Comparison of ENCODE assay signal across 16 cellular contexts in the genomic region with DNA sequence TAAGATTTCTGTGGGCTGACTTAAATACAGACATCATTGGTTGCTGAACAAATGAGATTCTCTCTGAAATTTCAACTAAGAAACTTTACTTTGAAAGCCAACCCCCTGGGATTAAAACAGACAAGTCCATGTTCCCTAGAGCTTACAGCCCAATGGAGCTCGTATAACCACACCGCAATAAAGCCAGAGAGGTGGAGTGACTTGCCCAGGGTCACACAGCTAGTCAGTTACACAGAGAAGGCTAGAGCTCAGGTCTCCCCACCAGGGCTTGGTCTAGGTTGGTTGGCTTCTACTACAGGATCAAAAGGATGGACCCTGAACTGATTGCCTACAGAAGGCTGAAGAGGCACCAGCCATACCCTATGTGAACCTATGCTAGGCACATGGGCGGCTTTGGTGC. TPM values are rescaled to one million over a fixed set of nuclear protein-coding genes. Genes with fewer than 3 reads are reported as not detected.
DNase-seq lines count a peak whose midpoint lies in the region; ATAC-seq, FAIRE-seq and TF ChIP-seq lines count a peak whose summit lies in the region.
"Had no signal": no experiment of that assay in that cellular context is flagged by ENCODE, and none has a peak within 500 bp of the region (broad histone marks: within the 10 kb centered on the region; RNA-seq: fewer than 3 reads in every experiment).

No MANE protein-coding gene starts in this region.

- CTCF ChIA-PET in GM12878 (lab: Yijun Ruan, JAX) = interaction anchor here (1.2 to 1.8 kb wide), 2 partner anchors 9 to 12 kb away, joined by 3 to 6 read pairs; a partner anchor contains a TSS

- peak overlapping the region; percentile 38 for H3K27ac Mint-ChIP-seq in stimulated activated memory B cell treated with anti-CD40 and anti-IgM and Interleukin-4, amounts not matched to agents 10 μg/mL and 1 μg/mL and 100 μg/mL, for 72 hours
- no peak overlapping the region for H3K27ac Mint-ChIP-seq in stimulated activated naive B cell treated with anti-CD40 and anti-IgM and Interleukin-4, amounts not matched to agents 10 μg/mL and 1 μg/mL and 100 μg/mL, for 72 hours
- H3K27ac Mint-ChIP-seq: mesothelial cell of epicardium had no signal

- in situ Hi-C loops in GM12878 (cut with MboI) = no loop called here

- FAIRE-seq in GM12878 (lab: Jason Lieb, UNC) (no peak), keratinocyte (lab: Jason Lieb, UNC) (peak; percentile 79)
- FAIRE-seq: frontal cortex had no signal

- H3K4me1 ChIP-seq in left ventricle myocardium inferior (peaks cover 54% of the 10 kb centered on the region), GM12878 (ENCODE audit: control insufficient read depth, insufficient read depth, low read length) (peaks cover 10% of the 10 kb centered on the region), keratinocyte (ENCODE audit: control insufficient read depth, extremely low read depth, insufficient read depth, low read length) (peaks cover 71% of the 10 kb centered on the region)

- H3K4me1 Mint-ChIP-seq in stimulated activated memory B cell treated with anti-CD40 and anti-IgM and Interleukin-4, amounts not matched to agents 10 μg/mL and 1 μg/mL and 100 μg/mL, for 72 hours = peaks cover 36% of the 10 kb centered on the region
- peaks cover 38 to 44% of the 10 kb centered on the region in 2 donors for H3K4me1 Mint-ChIP-seq in stimulated activated naive B cell treated with anti-CD40 and anti-IgM and Interleukin-4, amounts not matched to agents 10 μg/mL and 1 μg/mL and 100 μg/mL, for 72 hours

- DNase-seq in left ventricle myocardium inferior (no peak), Right ventricle myocardium inferior (ENCODE audit: missing footprints) (no peak), GM12878 (ENCODE audit: low read depth, low spot score) (no peak), keratinocyte (ENCODE audit: low read depth, low spot score) (no peak), DMS153 (lab: John Stamatoyannopoulos, UW) (no peak)
- DNase-seq in stimulated activated naive B cell treated with anti-CD40 and anti-IgM and Interleukin-4, amounts not matched to agents 10 μg/mL and 1 μg/mL and 100 μg/mL, for 72 hours = no peak
- DNase-seq: activated T-cell treated with anti-CD3 and anti-CD28 coated beads, Interleukin-2, amount 50 U/mL, for 1 hour; caudate nucleus; NCI-H187; NCI-H446 treated with DMSO at 0.1 percent for 48 hours had no signal

- TF ChIP-seq RAD21 in GM12878 (IDR thresholded peaks at IDR 0.05; ENCODE audit: insufficient read depth, low read depth, low read length) = no peak

- H3K79me2 ChIP-seq in GM12878 (ENCODE audit: control insufficient read depth, insufficient read depth, low read length) = no peaks in the 10 kb centered on the region
- H3K79me2 ChIP-seq in keratinocyte (ENCODE audit: control insufficient read depth, insufficient read depth, low read length) = no peaks in the 10 kb centered on the region

- no peak overlapping the region for H3K4me3 ChIP-seq in left ventricle myocardium inferior
- H3K4me3 ChIP-seq in GM12878 = no peak overlapping the region
- no peak overlapping the region for H3K4me3 ChIP-seq in keratinocyte (ENCODE audit: control insufficient read depth in 2 of 3, extremely low read depth in 1 of 3, insufficient read depth in 2 of 3, low read depth in 1 of 3, low read length in 3 of 3)
- H3K4me3 ChIP-seq: skin epidermis had no signal

- POLR2A ChIA-PET in GM12878 (lab: Charles Lee) = no interaction called here

- H2AFZ ChIP-seq in GM12878 (ENCODE audit: control insufficient read depth, low read depth, low read length) (no peak overlapping the region), keratinocyte (ENCODE audit: control insufficient read depth, low read length) (no peak overlapping the region)

- H3K27me3 ChIP-seq in left ventricle myocardium inferior (ENCODE audit: low read depth) (peaks cover 10% of the 10 kb centered on the region), GM12878 (replicated peaks in 1 of 2; ENCODE audit: control insufficient read depth in 2 of 2, insufficient read depth in 2 of 2, low read length in 1 of 2) (no peaks in the 10 kb centered on the region; a peak in 1 of 4 replicates), keratinocyte (ENCODE audit: control insufficient read depth, extremely low read depth, insufficient read depth, low read length) (no peaks in the 10 kb centered on the region)

- H3K36me3 Mint-ChIP-seq in stimulated activated memory B cell treated with anti-CD40 and anti-IgM and Interleukin-4, amounts not matched to agents 10 μg/mL and 1 μg/mL and 100 μg/mL, for 72 hours = no peaks in the 10 kb centered on the region
- H3K36me3 Mint-ChIP-seq in stimulated activated naive B cell treated with anti-CD40 and anti-IgM and Interleukin-4, amounts not matched to agents 10 μg/mL and 1 μg/mL and 100 μg/mL, for 72 hours = peaks cover 2 to 4% of the 10 kb centered on the region in 2 donors
- H3K36me3 Mint-ChIP-seq: mesothelial cell of epicardium had no signal

- H3K27ac ChIP-seq in left ventricle myocardium inferior (replicated peaks) = peak overlapping the region; percentile 76
- H3K27ac ChIP-seq in GM12878 (ENCODE audit: control insufficient read depth, insufficient read depth) = no peak overlapping the region
- peak overlapping the region; percentile 59 for H3K27ac ChIP-seq in keratinocyte (ENCODE audit: control insufficient read depth, insufficient read depth, low read length)

- 64% methylated on average over 3 of the region's 3 CpGs for WGBS in GM12878 (ENCODE audit: insufficient coverage, insufficient replicate concordance, low lambda C conversion rate, missing lambda C conversion rate)

- no peaks in the 10 kb centered on the region for H3K9me3 Mint-ChIP-seq in stimulated activated memory B cell treated with anti-CD40 and anti-IgM and Interleukin-4, amounts not matched to agents 10 μg/mL and 1 μg/mL and 100 μg/mL, for 72 hours
- H3K9me3 Mint-ChIP-seq in stimulated activated naive B cell treated with anti-CD40 and anti-IgM and Interleukin-4, amounts not matched to agents 10 μg/mL and 1 μg/mL and 100 μg/mL, for 72 hours = no peaks in the 10 kb centered on the region
- H3K9me3 Mint-ChIP-seq: mesothelial cell of epicardium had no signal

- RAD21 ChIA-PET in GM12878 (lab: Charles Lee; ENCODE audit: unreplicated experiment) = no interaction called here

- dilution Hi-C loops in keratinocyte (cut with MboI; ENCODE audit: extremely low pct_ligation_motif_present, low sequenced_read_pairs) = no loop called here

- H3K9ac ChIP-seq in GM12878 (ENCODE audit: control insufficient read depth, insufficient read depth, low read length) (no peak overlapping the region), keratinocyte (ENCODE audit: control insufficient read depth, extremely low read depth, insufficient read depth, low read length) (no peak overlapping the region)

- H3K4me2 ChIP-seq in GM12878 (ENCODE audit: control insufficient read depth, insufficient read depth) (no peak overlapping the region), keratinocyte (ENCODE audit: control insufficient read depth, extremely low read depth, insufficient read depth, low read depth, low read length) (peak overlapping the region; percentile 19)

- H3K9me1 ChIP-seq in keratinocyte (ENCODE audit: control insufficient read depth, extremely low read depth, insufficient read depth, low read length) = no peaks in the 10 kb centered on the region

- no peak for ATAC-seq in Right ventricle myocardium inferior
- ATAC-seq in GM12878 = peak; percentile 13; the same call in 2 of the 3 replicates
- ATAC-seq in stimulated activated memory B cell treated with anti-CD40 and anti-IgM and Interleukin-4, amounts not matched to agents 10 μg/mL and 1 μg/mL and 100 μg/mL, for 72 hours = no peak
- no peak for ATAC-seq in HG02970 (IDR thresholded peaks at IDR 0.05; ENCODE audit: low FRiP score, unreplicated experiment)
- no peak for ATAC-seq in stimulated activated naive B cell treated with anti-CD40 and anti-IgM and Interleukin-4, amounts not matched to agents 10 μg/mL and 1 μg/mL and 100 μg/mL, for 72 hours (replicated peaks)

- SMC1A ChIA-PET in GM12878 (lab: Charles Lee; ENCODE audit: uncharacterized antibody, unreplicated experiment) = no interaction called here

- H4K20me1 ChIP-seq in GM12878 (ENCODE audit: control insufficient read depth, insufficient read depth) (no peaks in the 10 kb centered on the region), keratinocyte (ENCODE audit: control insufficient read depth, extremely low read depth, insufficient read depth, low read length) (no peaks in the 10 kb centered on the region)

- no peak for TF ChIP-seq POLR2A in GM12878 (IDR thresholded peaks at IDR 0.05; ENCODE audit: low read depth, low read length)

- H3K36me3 ChIP-seq in left ventricle myocardium inferior (no peaks in the 10 kb centered on the region), GM12878 (ENCODE audit: control insufficient read depth in 2 of 2, insufficient read depth in 2 of 2, low read length in 1 of 2) (no peaks in the 10 kb centered on the region), keratinocyte (ENCODE audit: control insufficient read depth in 2 of 2, extremely low read depth in 1 of 2, insufficient read depth in 2 of 2, low read length in 2 of 2) (no peaks in the 10 kb centered on the region)

- TF ChIP-seq EP300 in GM12878 (IDR thresholded peaks at IDR 0.05; ENCODE audit: borderline replicate concordance in 1 of 2, control insufficient read depth in 1 of 2, low read depth in 2 of 2, low read length in 2 of 2) = no peak

- H3K27me3 Mint-ChIP-seq in stimulated activated memory B cell treated with anti-CD40 and anti-IgM and Interleukin-4, amounts not matched to agents 10 μg/mL and 1 μg/mL and 100 μg/mL, for 72 hours = peaks cover 9% of the 10 kb centered on the region
- peaks cover 8 to 14% of the 10 kb centered on the region in 2 donors for H3K27me3 Mint-ChIP-seq in stimulated activated naive B cell treated with anti-CD40 and anti-IgM and Interleukin-4, amounts not matched to agents 10 μg/mL and 1 μg/mL and 100 μg/mL, for 72 hours

- no peak overlapping the region for H3K4me3 Mint-ChIP-seq in stimulated activated memory B cell treated with anti-CD40 and anti-IgM and Interleukin-4, amounts not matched to agents 10 μg/mL and 1 μg/mL and 100 μg/mL, for 72 hours
- no peak overlapping the region for H3K4me3 Mint-ChIP-seq in stimulated activated naive B cell treated with anti-CD40 and anti-IgM and Interleukin-4, amounts not matched to agents 10 μg/mL and 1 μg/mL and 100 μg/mL, for 72 hours
- H3K4me3 Mint-ChIP-seq: activated CD4-positive, alpha-beta T cell treated with anti-CD3 and anti-CD28 coated beads, Interleukin-2, amount 10 ng/mL, durations not matched to agents 7 days and 5 days; mesothelial cell of epicardium had no signal

- TF ChIP-seq CTCF in left ventricle myocardium inferior (IDR thresholded peaks at IDR 0.05; ENCODE audit: borderline replicate concordance) (no peak), GM12878 (IDR thresholded peaks at IDR 0.05 in 2 of 3, conservative IDR thresholded peaks at IDR 0.05 in 1 of 3; ENCODE audit: control insufficient read depth in 2 of 3, extremely low read depth in 1 of 3, insufficient read depth in 1 of 3, low read depth in 3 of 3, low read length in 3 of 3) (no peak), keratinocyte (optimal IDR thresholded peaks at IDR 0.05 in 1 of 3, IDR thresholded peaks at IDR 0.05 in 1 of 3, conservative IDR thresholded peaks at IDR 0.05 in 1 of 3; ENCODE audit: extremely low read depth in 1 of 3, insufficient read depth in 2 of 3, low read length in 3 of 3) (no peak)

- intact Hi-C loops in left ventricle myocardium inferior (cut with micrococcal nuclease) (no loop called here), Right ventricle myocardium inferior (cut with DNase I) (no loop called here), GM12878 (cut with micrococcal nuclease; ENCODE audit: unreplicated experiment) (no loop called here)

- H3K9me3 ChIP-seq in left ventricle myocardium inferior (replicated peaks) (no peaks in the 10 kb centered on the region), GM12878 (replicated peaks; ENCODE audit: control insufficient read depth, insufficient read depth, low read length) (no peaks in the 10 kb centered on the region), keratinocyte (ENCODE audit: control insufficient read depth, low read depth, low read length) (no peaks in the 10 kb centered on the region)

- BruUV-seq in GM12878 (replicated peaks; lab: Mats Ljungman, UMichigan) = no TSS peak

RNA-seq across cellular contexts. Expression of a gene that starts 8.9 kb away (rescaled TPM):
- total RNA-seq in left ventricle myocardium inferior = 26.5 TPM
- 7.6 TPM for total RNA-seq in Right ventricle myocardium inferior
- total RNA-seq in GM12878 (2013; cell fraction: nucleolus; rRNA removed) = 0.86 and 0.95 TPM in 2 replicates
- 0.06 and 0.16 TPM in 2 replicates for total RNA-seq in GM12878 (2014; rRNA removed)
- under 0.01 TPM in 1 of 2 replicates, not detected in the other for total RNA-seq in GM12878 (2014; rRNA removed; fragmentation: Illumina TruSeq; extraction: Trizol)
- 0.10 and 0.16 TPM in 2 replicates for total RNA-seq in GM12878 (2021)
- 0.04 TPM for polyA plus RNA-seq in GM12878 (2011; ENCODE audit: low read depth)
- 0.05 and 0.10 TPM in 2 replicates for polyA plus RNA-seq in GM12878 (2011; rRNA removed)
- 0.06 and 0.08 TPM in 2 replicates for polyA plus RNA-seq in GM12878 (2011; cell fraction: cytosol; rRNA removed)
- polyA plus RNA-seq in GM12878 (2011; cell fraction: nucleus; rRNA removed) = 0.38 and 0.78 TPM in 2 replicates
- 0.06 and 0.15 TPM in 2 replicates for polyA plus RNA-seq in GM12878 (2012)
- 0.03 TPM in 1 of 2 replicates, not detected in the other for polyA plus RNA-seq in GM12878 (2014; fragmentation: Illumina TruSeq; extraction: Trizol)
- polyA plus RNA-seq in GM12878 (2014; fragmentation: Nextera tagmentation; extraction: Ambion mirVana) = under 1 TPM; 0.05 to 0.07 TPM
- 0.05 and 0.20 TPM in 2 replicates for polyA plus RNA-seq in GM12878 (2014; rRNA removed)
- under 1 TPM; 0.08 to 0.23 TPM for polyA plus RNA-seq in GM12878 (2016; fragmentation: Nextera tagmentation; extraction: Ambion mirVana)
- polyA minus RNA-seq in GM12878 (2011; rRNA and poly(A)+ RNA removed) = under 0.01 and 0.26 TPM in 2 replicates
- polyA minus RNA-seq in GM12878 (2011; cell fraction: cytosol; rRNA and poly(A)+ RNA removed) = not detected in 2 replicates
- polyA minus RNA-seq in GM12878 (2011; cell fraction: nucleus; rRNA and poly(A)+ RNA removed) = 0.19 and 0.36 TPM in 2 replicates
- 23.9 to 40.7 TPM (median 26.6 TPM) in 3 replicates for polyA plus RNA-seq in keratinocyte
- 12.1 TPM for polyA plus RNA-seq in keratinocyte (2011; ENCODE audit: low read depth)
- 19.5 and 28.2 TPM in 2 replicates for polyA plus RNA-seq in keratinocyte (2011; cell fraction: cytosol; rRNA removed)
- 118 and 155 TPM in 2 replicates for polyA plus RNA-seq in keratinocyte (2011; cell fraction: nucleus; rRNA removed)
- polyA plus RNA-seq in keratinocyte (2012; ENCODE audit: low replicate concordance) = 11.7 and 64.1 TPM in 2 replicates
- polyA minus RNA-seq in keratinocyte = 66.1 to 143 TPM (median 68.5 TPM) in 3 replicates
- polyA minus RNA-seq in keratinocyte (2011; cell fraction: cytosol; rRNA and poly(A)+ RNA removed) = 89.6 TPM
- 195 and 210 TPM in 2 replicates for polyA minus RNA-seq in keratinocyte (2011; cell fraction: nucleus; rRNA and poly(A)+ RNA removed)
